1 cellular context compared by ENCODE assay signal in genomic region chr17:43766413-43767052, GRCh38.
TF ChIP-seq lines count a peak whose summit lies in the region.

No MANE protein-coding gene starts in this region.

TF ChIP-seq in liver, 16 proteins besides CTCF, POLR2A, EP300 and RAD21 (continued from another document):
- TF ChIP-seq REST (IDR thresholded peaks at IDR 0.05) = no peak
- TF ChIP-seq SP1 (IDR thresholded peaks at IDR 0.05) = no peak
- TF ChIP-seq, protein P1, sequence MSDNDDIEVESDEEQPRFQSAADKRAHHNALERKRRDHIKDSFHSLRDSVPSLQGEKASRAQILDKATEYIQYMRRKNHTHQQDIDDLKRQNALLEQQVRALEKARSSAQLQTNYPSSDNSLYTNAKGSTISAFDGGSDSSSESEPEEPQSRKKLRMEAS (IDR thresholded peaks at IDR 0.05) = no peak
